In the genomic region with DNA sequence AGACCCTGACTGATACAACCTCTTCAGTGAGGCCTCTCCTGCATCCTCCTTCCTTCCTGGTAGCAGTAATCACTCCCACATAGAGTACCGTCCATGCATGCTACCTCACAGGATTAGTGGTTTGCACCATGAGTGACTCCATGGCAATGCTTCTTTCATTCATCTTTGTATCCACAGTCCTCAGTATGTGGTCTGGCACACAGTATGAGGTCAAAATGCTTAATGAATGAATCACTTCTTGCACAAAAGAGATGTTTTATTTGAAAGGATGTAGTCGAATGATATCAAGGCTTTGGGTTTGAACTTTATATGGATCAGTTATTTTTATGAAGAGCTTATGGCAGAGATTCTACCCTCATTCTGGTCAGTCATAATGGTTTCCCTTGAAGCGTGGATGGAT, we compare ENCODE assay signal across 16 cellular contexts. TPM values are rescaled to one million over a fixed set of nuclear protein-coding genes. Genes with fewer than 3 reads are reported as not detected.
A peak's percentile ranks its signal among the peaks of the same experiment; 100 is the strongest.
DNase-seq lines count a peak whose midpoint lies in the region; ATAC-seq and FAIRE-seq lines count a peak whose summit lies in the region.
"Had no signal": no experiment of that assay in that cellular context is flagged by ENCODE, and none has a peak within 500 bp of the region (broad histone marks: within the 10 kb centered on the region; RNA-seq: fewer than 3 reads in every experiment).

No MANE protein-coding gene starts in this region.

- FAIRE-seq in RCC 7860 (lab: Jason Lieb, UNC) = peak; percentile 98

- DNase-seq in Caki2 (ENCODE audit: low read depth) (peak; percentile 97), RCC 7860 (ENCODE audit: low spot score) (peak; percentile 98), epithelial cell of prostate (ENCODE audit: low read depth, low spot score) (peak; percentile 44), non-pigmented ciliary epithelial cell (ENCODE audit: low read depth) (peak; percentile 85), NCI-H2081 (lab: John Stamatoyannopoulos, UW) (no peak), NCI-H226 (no peak), HuH-7 (ENCODE audit: low spot score) (no peak)
- DNase-seq: CD8-positive, alpha-beta T cell; erythroblast; immature natural killer cell; Karpas-422; stimulated activated CD4-positive, alpha-beta T cell treated with anti-CD3 and anti-CD28 coated beads, Interleukin-4, amount 100 ng/mL, for 4 hours; stimulated activated naive CD4-positive, alpha-beta T cell treated with Interleukin-2 at 50 U/mL for 16 hours had no signal

- in situ Hi-C loops in Caki2 (cut with HindIII; ENCODE audit: low pct_unique_long_range_greater_than_20kb, low sequenced_read_pairs) = loop anchor here (10.0 kb wide), 1 partner anchor 61 kb away; no protein-coding TSS in a partner anchor

- H3K27ac ChIP-seq in epithelial cell of prostate = no peak overlapping the region

- no peak for ATAC-seq in HG03342 (IDR thresholded peaks at IDR 0.05; ENCODE audit: unreplicated experiment)
- ATAC-seq: activated T-helper 17 cell treated with anti-CD3 and anti-CD28 coated beads, Interleukin-2, amount 50 U/mL, for 72 hours; CD8-positive, alpha-beta T cell had no signal

RNA-seq across cellular contexts. Expression of a gene that starts 42.2 kb away (rescaled TPM):
- total RNA-seq in Caki2 (2014; rRNA removed; shearing (Covaris generic); ENCODE audit: low replicate concordance) = not detected in 2 replicates
- total RNA-seq: activated T-helper 17 cell treated with anti-CD3 and anti-CD28 coated beads, Interleukin-2, amount 50 U/mL, for 72 hours; CD8-positive, alpha-beta T cell; pulmonary artery endothelial cell had no signal

Comparison
In these comparisons a context has a peak if more than half of its experiments do, and no peak if none do; other contexts are left out.
1. DNase-seq: peak in Caki2 (single experiment), RCC 7860 (single experiment), epithelial cell of prostate (single experiment) and non-pigmented ciliary epithelial cell (single experiment); none in NCI-H2081 (0 of 2), NCI-H226 (single experiment) and HuH-7 (single experiment).